In genomic region chr3:8712871-8713360, GRCh38 we compare ENCODE assay signal across 26 cellular contexts. TPM values are rescaled to one million over a fixed set of nuclear protein-coding genes. Genes with fewer than 3 reads are reported as not detected.
DNase-seq lines count a peak whose midpoint lies in the region; ATAC-seq and TF ChIP-seq lines count a peak whose summit lies in the region.
"Had no signal": no experiment of that assay in that cellular context is flagged by ENCODE, and none has a peak within 500 bp of the region (broad histone marks: within the 10 kb centered on the region; RNA-seq: fewer than 3 reads in every experiment).

No MANE protein-coding gene starts in this region.

- peaks cover 12% of the 10 kb centered on the region for H3K9me3 ChIP-seq in WERI-Rb-1 (ENCODE audit: severe bottlenecking)
- H3K9me3 ChIP-seq in neuronal stem cell (replicated peaks in 1 of 2; ENCODE audit: control insufficient read depth in 2 of 2, insufficient read depth in 1 of 2, low read depth in 1 of 2, low read length in 2 of 2), result peaks cover 2 to 9% of the 10 kb centered on the region in 2 donors
- H3K9me3 ChIP-seq: gastrocnemius medialis, spleen, uterus had no signal

- H3K36me3 ChIP-seq in WERI-Rb-1 (no peaks in the 10 kb centered on the region), neuronal stem cell (replicated peaks in 1 of 2; ENCODE audit: control insufficient read depth in 2 of 2, insufficient read depth in 2 of 2, low read length in 2 of 2) (no peaks in the 10 kb centered on the region)
- H3K36me3 ChIP-seq: cardiac muscle cell, gastrocnemius medialis, neural progenitor cell, spleen, uterus had no signal

- no peak overlapping the region for H3K18ac ChIP-seq in neuronal stem cell (ENCODE audit: low read length)

- ATAC-seq in HG02938 (IDR thresholded peaks at IDR 0.05; ENCODE audit: unreplicated experiment), result no peak
- no peak for ATAC-seq in GM18907 (IDR thresholded peaks at IDR 0.05; ENCODE audit: unreplicated experiment)
- ATAC-seq: left lobe of liver had no signal

- H2AK5ac ChIP-seq in neuronal stem cell (ENCODE audit: low read depth, low read length), result peak overlapping the region; percentile 14

- DNase-seq in DMS53 (lab: John Stamatoyannopoulos, UW) (peak; percentile 26), DMS53 treated with DMSO at 0.1 percent for 48 hours (lab: John Stamatoyannopoulos, UW; ENCODE audit: unreplicated experiment) (no peak), NCI-H2029 treated with DMSO at 0.1 percent for 48 hours (lab: John Stamatoyannopoulos, UW) (peak; percentile 67), WERI-Rb-1 (no peak), neuronal stem cell (ENCODE audit: low spot score) (no peak), H4 (ENCODE audit: low spot score) (no peak)
- DNase-seq: 8988T; activated CD4-positive, alpha-beta T cell treated with anti-CD3 and anti-CD28 coated beads, Interleukin-2, amount 10 ng/mL, durations not matched to agents 7 days and 5 days; activated effector memory CD4-positive, alpha-beta T cell treated with Interleukin-2 at 50 U/mL for 16 hours; C1 segment of cervical spinal cord; midbrain; NCI-H1105 treated with DMSO at 0.1 percent for 48 hours; NCI-H2107; spleen; stimulated activated CD8-positive, alpha-beta memory T cell treated with anti-CD3 and anti-CD28 coated beads, Interleukin-4, amount 100 ng/mL, for 48 hours; SW 1271; uterus had no signal

- H3K4me3 ChIP-seq in WERI-Rb-1 (ENCODE audit: low read depth, low read length) (no peak overlapping the region), neuronal stem cell (ENCODE audit: low read length in 2 of 2) (no peak overlapping the region)
- H3K4me3 ChIP-seq: cardiac muscle cell, gastrocnemius medialis, K562, neural progenitor cell, spleen, uterus had no signal

- H2BK12ac ChIP-seq in neuronal stem cell (ENCODE audit: low read length), result no peak overlapping the region

- no peak overlapping the region for H2BK5ac ChIP-seq in neuronal stem cell (ENCODE audit: low read length)

- no peak overlapping the region for H3K14ac ChIP-seq in neuronal stem cell (ENCODE audit: low read length)

- no peaks in the 10 kb centered on the region for H3K27me3 ChIP-seq in WERI-Rb-1 (ENCODE audit: insufficient read depth, low read depth, severe bottlenecking)
- H3K27me3 ChIP-seq in neuronal stem cell (ENCODE audit: control insufficient read depth in 3 of 3, insufficient read depth in 3 of 3, low read depth in 1 of 3, low read length in 3 of 3), result no peaks in the 10 kb centered on the region
- H3K27me3 ChIP-seq: gastrocnemius medialis, spleen, uterus had no signal

- no peak overlapping the region for H4K8ac ChIP-seq in neuronal stem cell (ENCODE audit: low read depth, low read length)

- H3K9ac ChIP-seq in neuronal stem cell (ENCODE audit: low read depth, low read length, poor library complexity), result no peak overlapping the region
- H3K9ac ChIP-seq: neural progenitor cell had no signal

- H2BK15ac ChIP-seq in neuronal stem cell (ENCODE audit: low read length), result no peak overlapping the region

- H3K4me2 ChIP-seq in neuronal stem cell (ENCODE audit: insufficient read depth, low read length, poor library complexity, severe bottlenecking), result no peak overlapping the region
- H3K4me2 ChIP-seq: neural progenitor cell had no signal

- no peak overlapping the region for H4K91ac ChIP-seq in neuronal stem cell (ENCODE audit: low read depth, low read length, poor library complexity)

- peak overlapping the region; percentile 39 for H2AFZ ChIP-seq in neuronal stem cell (ENCODE audit: low read length)
- H2AFZ ChIP-seq: neural progenitor cell had no signal

- WGBS in neuronal stem cell (ENCODE audit: extremely low coverage in 2 of 2, insufficient read length in 2 of 2, insufficient replicate concordance in 1 of 2), 2 donors, result no CpG with 5 or more reads among the region's 4 CpGs

- peak overlapping the region; percentile 95 for H3K27ac ChIP-seq in WERI-Rb-1
- H3K27ac ChIP-seq in neuronal stem cell (replicated peaks; ENCODE audit: low read length), result no peak overlapping the region
- H3K27ac ChIP-seq: cardiac muscle cell, gastrocnemius medialis, neural progenitor cell, spleen, uterus had no signal

- peaks cover 2 to 5% of the 10 kb centered on the region in 2 donors for H3K4me1 ChIP-seq in neuronal stem cell (ENCODE audit: control insufficient read depth in 2 of 2, insufficient read depth in 1 of 2, low read depth in 1 of 2, low read length in 2 of 2)
- H3K4me1 ChIP-seq: neural progenitor cell, spleen, uterus had no signal

- no peak overlapping the region for H3K4ac ChIP-seq in neuronal stem cell (ENCODE audit: low read length)

- no peak for TF ChIP-seq CTCF in WERI-Rb-1 (IDR thresholded peaks at IDR 0.05; ENCODE audit: low read depth, low read length)

- H3K23ac ChIP-seq in neuronal stem cell (ENCODE audit: low read depth, low read length, poor library complexity), result no peak overlapping the region

- H2BK120ac ChIP-seq in neuronal stem cell (ENCODE audit: low read depth, low read length), result no peak overlapping the region

- no peaks in the 10 kb centered on the region for H3K79me1 ChIP-seq in neuronal stem cell (ENCODE audit: low read depth, low read length)

RNA-seq across cellular contexts. Expression of gene CAV3, which starts 20.7 kb away (rescaled TPM):
- 0.03 TPM for polyA plus RNA-seq in neuronal stem cell (2013, experiment 1 of 2)
- 0.04 TPM for polyA plus RNA-seq in neuronal stem cell (2013, experiment 2 of 2)
- total RNA-seq in H4 (2014; rRNA removed; shearing (Covaris generic)), result not detected in 2 replicates
- total RNA-seq: activated CD4-positive, alpha-beta T cell treated with anti-CD3 and anti-CD28 coated beads, Interleukin-2, amount 10 ng/mL, durations not matched to agents 7 days and 5 days; epithelial cell of proximal tubule; K562; left lobe of liver; RPMI7951; spleen; uterus had no signal
- polyA plus RNA-seq: K562 had no signal

RNA-seq across cellular contexts. Expression of gene OXTR, which starts 56.5 kb away (rescaled TPM):
- polyA plus RNA-seq in neuronal stem cell (2013, experiment 1 of 2), result 0.73 TPM
- 0.69 TPM for polyA plus RNA-seq in neuronal stem cell (2013, experiment 2 of 2)
- total RNA-seq in H4 (2014; rRNA removed; shearing (Covaris generic)), result 0.12 and 0.27 TPM in 2 replicates

Comparison
In these comparisons a context has a peak if more than half of its experiments do, and no peak if none do; other contexts are left out.
1. DNase-seq: peak in DMS53 (single experiment) and NCI-H2029 treated with DMSO at 0.1 percent for 48 hours (single experiment); none in DMS53 treated with DMSO at 0.1 percent for 48 hours (single experiment), WERI-Rb-1 (single experiment), neuronal stem cell (single experiment) and H4 (single experiment).